Comparison of ENCODE assay signal across 24 cellular contexts in the genomic region with DNA sequence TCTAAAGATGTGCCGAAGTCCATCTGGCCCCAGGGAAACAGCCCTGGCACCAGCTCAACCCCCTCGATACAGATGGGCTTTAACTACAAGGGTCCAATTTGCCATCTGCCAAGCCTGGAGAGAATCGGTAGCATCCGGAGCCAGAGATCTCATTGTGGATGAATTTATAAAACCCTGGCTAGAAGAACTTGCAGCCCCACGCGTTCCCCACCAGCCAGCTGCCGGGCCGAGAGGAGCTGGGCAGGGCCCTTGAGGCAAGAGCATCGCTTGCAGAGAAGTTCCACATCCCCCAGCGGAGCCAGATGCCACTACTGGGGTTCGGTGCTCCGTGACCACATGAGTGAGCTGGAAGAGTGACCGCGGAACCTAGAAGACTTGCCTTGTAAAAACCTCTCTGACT.
"Had no signal": no experiment of that assay in that cellular context is flagged by ENCODE, and none has a peak within 500 bp of the region (broad histone marks: within the 10 kb centered on the region; RNA-seq: fewer than 3 reads in every experiment).

No MANE protein-coding gene starts in this region.

- ATAC-seq: activated naive CD8-positive, alpha-beta T cell treated with anti-CD3 and anti-CD28 coated beads, Interleukin-2, amount 50 U/mL, for 24 hours; activated T-cell treated with anti-CD3 and anti-CD28 coated beads, Interleukin-2, amount 50 U/mL, for 72 hours; heart right ventricle; left colon; lower lobe of right lung; mucosa of descending colon; right lobe of liver had no signal

- H3K4me1 Mint-ChIP-seq: neural crest cell had no signal

- H3K27ac ChIP-seq: heart right ventricle, lower lobe of right lung, right lobe of liver, skin epidermis, stomach, suprapubic skin, tibial nerve had no signal

- DNase-seq: activated CD4-positive, alpha-beta memory T cell treated with anti-CD3 and anti-CD28 coated beads for 36 hours; activated CD4-positive, alpha-beta T cell treated with anti-CD3 and anti-CD28 coated beads for 4 hours; activated CD4-positive, CD25-positive, alpha-beta regulatory T cell; activated effector memory CD4-positive, alpha-beta T cell treated with anti-CD3 and anti-CD28 coated beads, Interleukin-2, amount 50 U/mL, for 16 hours; activated naive CD4-positive, alpha-beta T cell treated with anti-CD3 and anti-CD28 coated beads, Interleukin-2, amount 50 U/mL, for 16 hours; activated naive CD8-positive, alpha-beta T cell treated with anti-CD3 and anti-CD28 coated beads, Interleukin-2, amount 50 U/mL, for 24 hours; activated T-cell treated with anti-CD3 and anti-CD28 coated beads, Interleukin-2, amount 50 U/mL, for 72 hours; cortex of kidney; erythroblast; foreskin fibroblast; heart right ventricle; islet precursor cell; left colon; lower lobe of right lung; mesendoderm; mucosa of descending colon; occipital lobe; right lobe of liver; stimulated activated CD4-positive, alpha-beta T cell treated with anti-CD3 and anti-CD28 coated beads, Interleukin-1b, Interleukin-23, amount 100 ng/mL, for 48 hours; stomach had no signal

- H3K27me3 Mint-ChIP-seq: activated CD4-positive, alpha-beta memory T cell treated with anti-CD3 and anti-CD28 coated beads for 36 hours; activated naive CD8-positive, alpha-beta T cell treated with anti-CD3 and anti-CD28 coated beads, Interleukin-2, amount 50 U/mL, for 24 hours had no signal

- H3K9me3 Mint-ChIP-seq: activated naive CD8-positive, alpha-beta T cell treated with anti-CD3 and anti-CD28 coated beads, Interleukin-2, amount 50 U/mL, for 24 hours; activated T-cell treated with anti-CD3 and anti-CD28 coated beads, Interleukin-2, amount 50 U/mL, for 72 hours; neural crest cell had no signal

- H3K4me1 ChIP-seq: lower lobe of right lung, right lobe of liver, suprapubic skin, tibial nerve had no signal

- H3K4me3 Mint-ChIP-seq: activated CD4-positive, alpha-beta memory T cell treated with anti-CD3 and anti-CD28 coated beads for 36 hours; activated naive CD8-positive, alpha-beta T cell treated with anti-CD3 and anti-CD28 coated beads, Interleukin-2, amount 50 U/mL, for 24 hours; activated T-cell treated with anti-CD3 and anti-CD28 coated beads, Interleukin-2, amount 50 U/mL, for 72 hours; neural crest cell had no signal

- H3K27me3 ChIP-seq: heart right ventricle, right lobe of liver, stomach, suprapubic skin, tibial nerve had no signal

- H3K9me3 ChIP-seq: lower lobe of right lung, mucosa of descending colon, right lobe of liver, stomach, suprapubic skin, tibial nerve had no signal

- H3K27ac Mint-ChIP-seq: activated CD4-positive, alpha-beta memory T cell treated with anti-CD3 and anti-CD28 coated beads for 36 hours; activated naive CD8-positive, alpha-beta T cell treated with anti-CD3 and anti-CD28 coated beads, Interleukin-2, amount 50 U/mL, for 24 hours; activated T-cell treated with anti-CD3 and anti-CD28 coated beads, Interleukin-2, amount 50 U/mL, for 72 hours had no signal
